In the genomic region with DNA sequence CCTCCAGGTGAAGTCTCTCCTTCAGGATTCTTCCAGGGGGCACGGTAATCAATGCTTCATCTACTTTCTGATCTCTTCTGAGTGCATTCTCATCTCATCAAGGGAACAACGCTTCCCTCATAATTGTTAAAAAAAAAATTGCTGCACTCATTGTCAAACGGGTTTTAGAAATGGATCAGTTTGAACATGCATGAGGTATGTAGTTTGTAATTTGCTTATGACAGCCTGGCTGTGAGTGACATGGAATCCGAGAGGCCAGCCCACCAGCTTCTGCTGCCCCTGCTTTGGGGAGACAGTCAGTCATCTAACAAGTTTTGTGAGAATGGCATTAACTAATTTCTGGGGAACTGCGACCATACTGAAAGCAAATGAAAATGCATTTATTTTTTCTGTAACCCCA, we compare ENCODE assay signal across 24 cellular contexts.
A peak's percentile ranks its signal among the peaks of the same experiment; 100 is the strongest.
DNase-seq lines count a peak whose midpoint lies in the region; ATAC-seq, FAIRE-seq and TF ChIP-seq lines count a peak whose summit lies in the region.
"Had no signal": no experiment of that assay in that cellular context is flagged by ENCODE, and none has a peak within 500 bp of the region (broad histone marks: within the 10 kb centered on the region; RNA-seq: fewer than 3 reads in every experiment).

No MANE protein-coding gene starts in this region.

- FAIRE-seq in HTR-8/SVneo (lab: Jason Lieb, UNC): no peak
- FAIRE-seq: A204.1, G401.6, GM12892, GM19239 had no signal

- H2AFZ ChIP-seq in neural progenitor cell (replicated peaks) (no peak overlapping the region), osteoblast (ENCODE audit: low read length) (no peak overlapping the region)
- H2AFZ ChIP-seq: GM23338 had no signal

- H3K4me3 Mint-ChIP-seq in MCF 10A (ENCODE audit: unreplicated experiment): no peak overlapping the region
- H3K4me3 Mint-ChIP-seq in neural progenitor cell: no peak overlapping the region
- H3K4me3 Mint-ChIP-seq: B cell; CD4-positive, CD25-positive, alpha-beta regulatory T cell; CD8-positive, alpha-beta T cell; GM23338; H9 had no signal

- H3K79me2 ChIP-seq in neural progenitor cell (ENCODE audit: low read depth) (no peaks in the 10 kb centered on the region), osteoblast (ENCODE audit: insufficient read depth, low read length) (no peaks in the 10 kb centered on the region)

- H3K9me3 Mint-ChIP-seq in MCF 10A (ENCODE audit: unreplicated experiment) (peaks cover 8% of the 10 kb centered on the region), neural progenitor cell (no peaks in the 10 kb centered on the region)
- H3K9me3 Mint-ChIP-seq: H9 had no signal

- no peak overlapping the region for H3K9ac ChIP-seq in neural progenitor cell
- H3K9ac ChIP-seq: BLaER1 had no signal

- peaks cover 23% of the 10 kb centered on the region for H3K4me1 Mint-ChIP-seq in MCF 10A (ENCODE audit: insufficient read depth, unreplicated experiment)
- peaks cover 3% of the 10 kb centered on the region for H3K4me1 Mint-ChIP-seq in neural progenitor cell
- H3K4me1 Mint-ChIP-seq: B cell; CD4-positive, CD25-positive, alpha-beta regulatory T cell; GM23338; H9 had no signal

- CTCF ChIA-PET in MCF 10A (lab: Yijun Ruan, JAX): no interaction called here

- no peaks in the 10 kb centered on the region for H4K20me1 ChIP-seq in neural progenitor cell (ENCODE audit: low read depth)
- no peaks in the 10 kb centered on the region for H4K20me1 ChIP-seq in osteoblast (ENCODE audit: insufficient read depth, low read length)
- H4K20me1 ChIP-seq: BLaER1 had no signal

- POLR2A ChIA-PET in MCF 10A (lab: Yijun Ruan, JAX): no interaction called here

- H3K9me3 ChIP-seq in breast epithelium (no peaks in the 10 kb centered on the region), neural progenitor cell (ENCODE audit: low read depth) (no peaks in the 10 kb centered on the region), osteoblast (ENCODE audit: low read depth, low read length) (peaks cover 3% of the 10 kb centered on the region), Peyer's patch (no peaks in the 10 kb centered on the region)
- H3K9me3 ChIP-seq: BLaER1, Caco-2 had no signal

- TF ChIP-seq CTCF in MCF 10A (IDR thresholded peaks at IDR 0.05; ENCODE audit: unreplicated experiment) (no peak), breast epithelium (IDR thresholded peaks at IDR 0.05) (no peak), foreskin keratinocyte (conservative IDR thresholded peaks at IDR 0.05) (no peak), neural progenitor cell (IDR thresholded peaks at IDR 0.05) (no peak), osteoblast (IDR thresholded peaks at IDR 0.05; ENCODE audit: extremely low read depth, low read depth, low read length) (no peak), Peyer's patch (IDR thresholded peaks at IDR 0.05) (no peak)

- no peaks in the 10 kb centered on the region for H3K27me3 Mint-ChIP-seq in MCF 10A (ENCODE audit: insufficient read depth, unreplicated experiment)
- peaks cover 3% of the 10 kb centered on the region for H3K27me3 Mint-ChIP-seq in neural progenitor cell (ENCODE audit: insufficient read depth, low read depth)
- H3K27me3 Mint-ChIP-seq: B cell; CD4-positive, CD25-positive, alpha-beta regulatory T cell had no signal

- H3K4me3 ChIP-seq in breast epithelium (no peak overlapping the region), neural progenitor cell (no peak overlapping the region), osteoblast (ENCODE audit: insufficient read depth, low read length) (no peak overlapping the region), Peyer's patch (no peak overlapping the region)
- H3K4me3 ChIP-seq: BLaER1, GM23338 had no signal

- peaks cover 22% of the 10 kb centered on the region for H3F3A ChIP-seq in neural progenitor cell (ENCODE audit: low read depth)

- H3K4me2 ChIP-seq in neural progenitor cell (no peak overlapping the region), osteoblast (ENCODE audit: insufficient read depth, low read length) (no peak overlapping the region)
- H3K4me2 ChIP-seq: BLaER1, GM23338 had no signal

- H3K27ac ChIP-seq in breast epithelium: no peak overlapping the region
- no peak overlapping the region for H3K27ac ChIP-seq in foreskin keratinocyte
- H3K27ac ChIP-seq in neural progenitor cell: peak overlapping the region; percentile 92
- no peak overlapping the region for H3K27ac ChIP-seq in osteoblast (ENCODE audit: low read depth, low read length)
- no peak overlapping the region for H3K27ac ChIP-seq in Peyer's patch
- H3K27ac ChIP-seq: 22Rv1, BLaER1, C4-2B had no signal

- H3K27ac Mint-ChIP-seq in MCF 10A (ENCODE audit: low read depth, unreplicated experiment) (peak overlapping the region; percentile 77), neural progenitor cell (no peak overlapping the region)
- H3K27ac Mint-ChIP-seq: B cell; CD4-positive, CD25-positive, alpha-beta regulatory T cell; CD8-positive, alpha-beta T cell; GM23338; H9 had no signal

- H3K36me3 ChIP-seq in breast epithelium (no peaks in the 10 kb centered on the region), neural progenitor cell (no peaks in the 10 kb centered on the region), osteoblast (ENCODE audit: insufficient read depth, low read length) (no peaks in the 10 kb centered on the region), Peyer's patch (no peaks in the 10 kb centered on the region)
- H3K36me3 ChIP-seq: BLaER1 had no signal

- H3K36me3 Mint-ChIP-seq in MCF 10A (ENCODE audit: insufficient read depth, unreplicated experiment) (no peaks in the 10 kb centered on the region), neural progenitor cell (no peaks in the 10 kb centered on the region)
- H3K36me3 Mint-ChIP-seq: CD4-positive, CD25-positive, alpha-beta regulatory T cell; CD8-positive, alpha-beta T cell had no signal

- TF ChIP-seq POLR2A in breast epithelium (IDR thresholded peaks at IDR 0.05) (no peak), Peyer's patch (IDR thresholded peaks at IDR 0.05) (no peak)

- intact Hi-C loops in MCF 10A (cut with micrococcal nuclease): no loop called here
- intact Hi-C loops in breast epithelium (cut with DNase I; ENCODE audit: low total_unique reads): no loop called here

- H3K4me1 ChIP-seq in breast epithelium (no peaks in the 10 kb centered on the region), foreskin keratinocyte (peaks cover 16% of the 10 kb centered on the region), neural progenitor cell (peaks cover 33% of the 10 kb centered on the region), osteoblast (ENCODE audit: insufficient read depth, low read length) (no peaks in the 10 kb centered on the region), Peyer's patch (no peaks in the 10 kb centered on the region)
- H3K4me1 ChIP-seq: BLaER1, Caco-2 had no signal

- peak; percentile 56 for ATAC-seq in foreskin keratinocyte
- no peak for ATAC-seq in GM18868 (IDR thresholded peaks at IDR 0.05; ENCODE audit: unreplicated experiment)
- ATAC-seq: CD8-positive, alpha-beta T cell; GM23338; HCT116 had no signal

- no peaks in the 10 kb centered on the region for H3K27me3 ChIP-seq in breast epithelium
- no peaks in the 10 kb centered on the region for H3K27me3 ChIP-seq in foreskin keratinocyte
- H3K27me3 ChIP-seq in neural progenitor cell: no peaks in the 10 kb centered on the region
- H3K27me3 ChIP-seq in osteoblast (ENCODE audit: insufficient read depth, low read length): no peaks in the 10 kb centered on the region
- no peaks in the 10 kb centered on the region for H3K27me3 ChIP-seq in Peyer's patch
- H3K27me3 ChIP-seq: BLaER1 had no signal

- DNase-seq in MCF 10A (ENCODE audit: unreplicated experiment) (no peak), breast epithelium (ENCODE audit: low spot score in 2 of 2) (no peak), foreskin keratinocyte (peak; percentile 20 to 44), neural progenitor cell (ENCODE audit: low spot score) (no peak), osteoblast (ENCODE audit: insufficient read length, low spot score, missing footprints) (no peak), HTR-8/SVneo (ENCODE audit: insufficient read length, low spot score) (no peak), Peyer's patch (no peak)
- DNase-seq: Caco-2; CD4-positive, CD25-positive, alpha-beta regulatory T cell; CD8-positive, alpha-beta T cell; DMS153; DND-41; H9 had no signal

- no TSS peak for BruUV-seq in MCF 10A (replicated peaks; lab: Mats Ljungman, UMichigan)

Comparison
In these comparisons a context has a peak if more than half of its experiments do, and no peak if none do; other contexts are left out.
1. DNase-seq: peak in foreskin keratinocyte (2 of 2); none in MCF 10A (single experiment), breast epithelium (0 of 2), neural progenitor cell (single experiment), osteoblast (single experiment), HTR-8/SVneo (single experiment) and Peyer's patch (0 of 3).